Comparison of ENCODE assay signal across 13 cellular contexts in the genomic region with DNA sequence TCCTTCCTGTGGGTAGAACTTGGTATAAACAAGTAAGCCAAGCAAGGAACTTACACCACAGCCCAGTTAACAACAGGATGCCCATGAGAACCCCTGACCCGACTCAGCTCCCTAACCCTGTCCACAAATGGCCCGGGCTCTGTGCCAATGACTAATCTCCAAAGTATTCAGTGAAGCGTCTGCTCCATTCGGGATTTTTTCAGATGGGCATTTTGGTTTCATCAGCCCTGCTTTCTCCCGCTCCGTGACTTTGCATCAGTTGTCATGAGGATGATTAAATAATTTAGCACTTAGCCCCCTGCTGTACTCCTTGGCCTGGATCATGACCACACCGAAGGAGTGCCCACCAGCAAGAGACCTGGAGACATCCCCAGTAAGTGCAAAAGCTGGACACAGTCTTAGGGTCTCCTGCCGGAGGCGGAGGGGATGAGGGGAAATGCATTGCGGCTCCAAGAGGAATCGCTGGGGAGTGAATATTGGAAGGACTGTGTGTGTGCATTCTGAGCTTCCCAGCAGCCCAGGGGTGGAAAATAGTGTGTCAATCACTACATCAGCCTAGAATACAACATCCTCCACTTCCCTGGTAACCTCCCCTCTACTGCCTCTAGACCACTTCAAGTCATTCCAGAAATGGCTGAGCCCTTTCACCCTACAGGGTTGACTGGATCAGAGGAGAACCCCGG. TPM values are rescaled to one million over a fixed set of nuclear protein-coding genes. Genes with fewer than 3 reads are reported as not detected.
DNase-seq lines count a peak whose midpoint lies in the region; ATAC-seq and TF ChIP-seq lines count a peak whose summit lies in the region.
"Had no signal": no experiment of that assay in that cellular context is flagged by ENCODE, and none has a peak within 500 bp of the region (broad histone marks: within the 10 kb centered on the region; RNA-seq: fewer than 3 reads in every experiment).

No MANE protein-coding gene starts in this region.

- H3K4me1 Mint-ChIP-seq in activated T-helper 2 cell treated with anti-CD3 and anti-CD28 coated beads, Interferon-gamma antibody, Interleukin-2, Interleukin-4, amounts not matched to agents 10 μg/mL and 5 μg/mL and 100 μg/mL, durations not matched to agents 14 hours and 24 hours and 36 hours (ENCODE audit: low read depth), result no peaks in the 10 kb centered on the region
- H3K4me1 Mint-ChIP-seq: neural crest cell had no signal

- H3K27me3 ChIP-seq in PC-3 (ENCODE audit: low read length), result no peaks in the 10 kb centered on the region

- H3K36me3 ChIP-seq in PC-3 (ENCODE audit: low read depth, low read length), result no peaks in the 10 kb centered on the region
- H3K36me3 ChIP-seq: heart left ventricle had no signal

- CTCF ChIA-PET in PC-3 (lab: Charles Lee), result interaction anchor here (0.6 to 0.7 kb wide), 2 partner anchors 159 to 216 kb away, joined by 3 read pairs; no protein-coding TSS in a partner anchor

- peak overlapping the region; percentile 76 for H3K27ac ChIP-seq in PC-3 (ENCODE audit: low read length)
- H3K27ac ChIP-seq: heart left ventricle had no signal

- peaks cover 35% of the 10 kb centered on the region for H3K4me1 ChIP-seq in PC-3 (ENCODE audit: insufficient read depth, low read length)

- BruUV-seq in PC-3 (replicated peaks; lab: Mats Ljungman, UMichigan), result no TSS peak

- H3F3A ChIP-seq in PC-3 (ENCODE audit: low read length, unreplicated experiment), result peaks cover 3% of the 10 kb centered on the region

- H3K36me3 Mint-ChIP-seq in activated T-helper 2 cell treated with anti-CD3 and anti-CD28 coated beads, Interferon-gamma antibody, Interleukin-2, Interleukin-4, amounts not matched to agents 10 μg/mL and 5 μg/mL and 100 μg/mL, durations not matched to agents 14 hours and 24 hours and 36 hours (ENCODE audit: low read depth), result no peaks in the 10 kb centered on the region
- H3K36me3 Mint-ChIP-seq: activated naive CD8-positive, alpha-beta T cell had no signal

- H3K9ac ChIP-seq in PC-3 (ENCODE audit: low read length), result peak overlapping the region; percentile 44

- no peak overlapping the region for H3K4me3 Mint-ChIP-seq in activated T-helper 2 cell treated with anti-CD3 and anti-CD28 coated beads, Interferon-gamma antibody, Interleukin-2, Interleukin-4, amounts not matched to agents 10 μg/mL and 5 μg/mL and 100 μg/mL, durations not matched to agents 14 hours and 24 hours and 36 hours (ENCODE audit: low read depth)
- H3K4me3 Mint-ChIP-seq: activated naive CD8-positive, alpha-beta T cell; neural crest cell had no signal

- peak overlapping the region; percentile 60 for H2AFZ ChIP-seq in PC-3 (ENCODE audit: low read length)

- TF ChIP-seq CTCF in PC-3 (conservative IDR thresholded peaks at IDR 0.05; ENCODE audit: low read depth, low read length), result no peak

- peaks cover 36% of the 10 kb centered on the region for H3K79me2 ChIP-seq in PC-3 (ENCODE audit: low read length)

- POLR2A ChIA-PET in PC-3 (lab: Charles Lee; ENCODE audit: unreplicated experiment), result interaction anchor here (0.8 kb wide), 1 partner anchor 23 kb away, joined by 3 read pairs; no protein-coding TSS in a partner anchor

- ATAC-seq in PC-3 (peak; percentile 88), GM18502 (IDR thresholded peaks at IDR 0.05; ENCODE audit: poor library complexity, unreplicated experiment) (no peak)

- peak overlapping the region; percentile 89 for H3K4me2 ChIP-seq in PC-3 (ENCODE audit: low read length)

- no peak overlapping the region for H3K27ac Mint-ChIP-seq in activated T-helper 2 cell treated with anti-CD3 and anti-CD28 coated beads, Interferon-gamma antibody, Interleukin-2, Interleukin-4, amounts not matched to agents 10 μg/mL and 5 μg/mL and 100 μg/mL, durations not matched to agents 14 hours and 24 hours and 36 hours
- H3K27ac Mint-ChIP-seq: activated naive CD8-positive, alpha-beta T cell had no signal

- H3K4me3 ChIP-seq in PC-3 (ENCODE audit: low read length), result peak overlapping the region; percentile 62
- H3K4me3 ChIP-seq: heart left ventricle had no signal

- H4K20me1 ChIP-seq in PC-3 (ENCODE audit: low read length), result no peaks in the 10 kb centered on the region

- DNase-seq in Daoy (ENCODE audit: low read depth) (peak; percentile 92), PC-3 (peak; percentile 100), dermis blood vessel endothelial cell (peak; percentile 94), myocyte (ENCODE audit: low read depth) (peak; percentile 91), UCSD-AML1 (lab: John Stamatoyannopoulos, UW; ENCODE audit: unreplicated experiment) (no peak)
- DNase-seq in activated CD4-positive, alpha-beta T cell treated with anti-CD3 and anti-CD28 coated beads, Interleukin-2, amount 50 U/mL, for 48 hours, result no peak
- DNase-seq in activated T-helper 2 cell treated with anti-CD3 and anti-CD28 coated beads, Interferon-gamma antibody, Interleukin-2, Interleukin-4, amounts not matched to agents 10 μg/mL and 5 μg/mL and 100 μg/mL, durations not matched to agents 14 hours and 24 hours and 36 hours (ENCODE audit: low spot score), result no peak
- DNase-seq: activated CD4-positive, CD25-positive, alpha-beta regulatory T cell; heart left ventricle; MM.1S had no signal

- no peaks in the 10 kb centered on the region for H3K9me3 Mint-ChIP-seq in activated T-helper 2 cell treated with anti-CD3 and anti-CD28 coated beads, Interferon-gamma antibody, Interleukin-2, Interleukin-4, amounts not matched to agents 10 μg/mL and 5 μg/mL and 100 μg/mL, durations not matched to agents 14 hours and 24 hours and 36 hours
- H3K9me3 Mint-ChIP-seq: neural crest cell had no signal

- H3K27me3 Mint-ChIP-seq in activated T-helper 2 cell treated with anti-CD3 and anti-CD28 coated beads, Interferon-gamma antibody, Interleukin-2, Interleukin-4, amounts not matched to agents 10 μg/mL and 5 μg/mL and 100 μg/mL, durations not matched to agents 14 hours and 24 hours and 36 hours (ENCODE audit: low read depth), result no peaks in the 10 kb centered on the region

- intact Hi-C loops in PC-3 (cut with micrococcal nuclease), result loop anchor here (2.0 to 5.0 kb wide), 3 partner anchors 106 to 157 kb away; a partner anchor contains a TSS
- intact Hi-C loops in activated T-helper 2 cell treated with anti-CD3 and anti-CD28 coated beads, Interferon-gamma antibody, Interleukin-2, Interleukin-4, amounts not matched to agents 10 μg/mL and 5 μg/mL and 100 μg/mL, durations not matched to agents 14 hours and 24 hours and 36 hours (cut with micrococcal nuclease), result loop anchor here (5.0 kb wide), 2 partner anchors 286 to 661 kb away; no protein-coding TSS in a partner anchor

- H3K9me2 ChIP-seq in PC-3 (replicated peaks; ENCODE audit: low read length), result no peaks in the 10 kb centered on the region

- H3K9me3 ChIP-seq in PC-3 (ENCODE audit: low read length), result no peaks in the 10 kb centered on the region
- H3K9me3 ChIP-seq: heart left ventricle had no signal

RNA-seq across cellular contexts. Expression of a gene that starts 41.4 kb away (rescaled TPM):
- total RNA-seq in Daoy (2014; rRNA removed; shearing (Covaris generic)), result 6.1 and 12.3 TPM in 2 replicates
- total RNA-seq in PC-3 (2014; rRNA removed) (3.4 and 3.5 TPM in 2 replicates), dermis blood vessel endothelial cell (0.17 and 0.33 TPM in 2 replicates), myocyte (0.57 and 1.5 TPM in 2 replicates)
- polyA plus RNA-seq in myocyte (2012), result 0.53 TPM
- total RNA-seq in activated T-helper 2 cell treated with anti-CD3 and anti-CD28 coated beads, Interferon-gamma antibody, Interleukin-2, Interleukin-4, amounts not matched to agents 10 μg/mL and 5 μg/mL and 100 μg/mL, durations not matched to agents 14 hours and 24 hours and 36 hours, result not detected in 2 replicates

Comparison
In these comparisons a context has a peak if more than half of its experiments do, and no peak if none do; other contexts are left out.
1. DNase-seq: peak in Daoy (single experiment), PC-3 (single experiment), dermis blood vessel endothelial cell (single experiment) and myocyte (single experiment); none in activated CD4-positive, alpha-beta T cell treated with anti-CD3 and anti-CD28 coated beads, Interleukin-2, amount 50 U/mL, for 48 hours (0 of 2), activated T-helper 2 cell treated with anti-CD3 and anti-CD28 coated beads, Interferon-gamma antibody, Interleukin-2, Interleukin-4, amounts not matched to agents 10 μg/mL and 5 μg/mL and 100 μg/mL, durations not matched to agents 14 hours and 24 hours and 36 hours (single experiment) and UCSD-AML1 (single experiment).